In the genomic region with DNA sequence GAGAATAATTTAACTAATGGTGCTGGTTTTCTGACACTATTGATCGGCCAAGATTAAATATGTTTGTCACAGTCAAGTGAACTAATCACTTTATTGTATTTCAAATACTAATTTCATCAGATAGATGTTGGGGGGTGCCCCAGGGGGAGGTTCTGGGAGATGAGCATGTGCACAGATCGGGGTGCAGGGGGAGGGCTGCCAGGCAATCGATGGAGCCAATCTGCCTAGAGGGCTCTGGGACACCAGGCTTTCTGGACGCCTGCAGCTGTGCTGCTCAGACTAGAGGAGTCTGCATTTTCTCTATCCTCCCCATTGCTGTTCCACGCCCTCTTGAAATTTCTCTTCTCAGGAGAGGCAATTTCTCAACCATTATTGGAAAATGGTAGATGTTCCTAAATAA, we compare ENCODE assay signal across 5 cellular contexts.
"Had no signal": no experiment of that assay in that cellular context is flagged by ENCODE, and none has a peak within 500 bp of the region (broad histone marks: within the 10 kb centered on the region; RNA-seq: fewer than 3 reads in every experiment).

No MANE protein-coding gene starts in this region.

- H3K27ac Mint-ChIP-seq: GM23338, H9 had no signal

- DNase-seq: H9, HCEC 1CT, IMR-90 had no signal

- ATAC-seq: GM23338, K562 had no signal

- H3K4me3 ChIP-seq: GM23338, K562 had no signal

- H3K9me3 Mint-ChIP-seq: GM23338, H9 had no signal

- H3K4me3 Mint-ChIP-seq: GM23338, H9 had no signal
